ENCODE assay signal across 1 cellular context in the genomic region with DNA sequence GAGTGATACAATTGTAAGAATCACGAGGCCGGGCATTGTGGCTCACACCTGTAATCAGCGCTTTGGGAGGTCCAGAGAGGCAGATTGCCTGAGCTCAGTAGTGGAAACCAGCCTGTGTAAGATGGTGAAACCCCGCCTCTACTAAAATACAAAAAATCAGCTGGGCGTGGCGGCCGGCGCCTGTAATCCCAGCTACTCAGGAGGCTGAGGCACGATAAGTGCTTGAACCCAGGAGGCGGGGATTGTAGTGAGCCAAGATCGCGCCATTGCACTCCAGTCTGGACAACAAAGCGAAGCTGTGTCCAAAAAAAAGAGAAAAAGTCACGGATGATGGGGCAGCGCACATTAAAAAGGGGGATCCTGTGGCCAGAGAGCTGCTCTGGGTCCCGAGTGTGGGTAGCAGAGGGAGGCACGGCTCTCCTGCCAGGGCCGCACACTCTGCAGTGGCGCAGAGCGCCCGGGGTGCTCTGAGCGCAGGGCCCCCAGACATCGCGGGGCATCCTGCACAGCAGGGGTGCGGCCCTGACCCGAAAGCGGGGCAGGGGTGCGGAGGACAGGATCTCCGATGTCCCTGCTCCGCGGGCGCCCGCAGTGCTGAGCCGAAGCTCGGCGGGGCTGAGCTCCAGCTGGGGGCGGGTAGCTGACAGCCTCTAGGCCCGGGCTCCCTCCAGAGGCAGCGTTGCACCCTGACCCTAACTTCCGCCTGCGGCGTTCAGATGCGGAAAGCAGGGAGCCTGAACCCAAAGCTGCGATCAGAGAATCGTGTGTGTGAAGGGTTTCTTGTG.
TF ChIP-seq lines count a peak whose summit lies in the region.

No MANE protein-coding gene starts in this region.

TF ChIP-seq in K562, 482 proteins besides CTCF, POLR2A, EP300 and RAD21 (continued from another document and continues in another):
- TF ChIP-seq, protein P1, sequence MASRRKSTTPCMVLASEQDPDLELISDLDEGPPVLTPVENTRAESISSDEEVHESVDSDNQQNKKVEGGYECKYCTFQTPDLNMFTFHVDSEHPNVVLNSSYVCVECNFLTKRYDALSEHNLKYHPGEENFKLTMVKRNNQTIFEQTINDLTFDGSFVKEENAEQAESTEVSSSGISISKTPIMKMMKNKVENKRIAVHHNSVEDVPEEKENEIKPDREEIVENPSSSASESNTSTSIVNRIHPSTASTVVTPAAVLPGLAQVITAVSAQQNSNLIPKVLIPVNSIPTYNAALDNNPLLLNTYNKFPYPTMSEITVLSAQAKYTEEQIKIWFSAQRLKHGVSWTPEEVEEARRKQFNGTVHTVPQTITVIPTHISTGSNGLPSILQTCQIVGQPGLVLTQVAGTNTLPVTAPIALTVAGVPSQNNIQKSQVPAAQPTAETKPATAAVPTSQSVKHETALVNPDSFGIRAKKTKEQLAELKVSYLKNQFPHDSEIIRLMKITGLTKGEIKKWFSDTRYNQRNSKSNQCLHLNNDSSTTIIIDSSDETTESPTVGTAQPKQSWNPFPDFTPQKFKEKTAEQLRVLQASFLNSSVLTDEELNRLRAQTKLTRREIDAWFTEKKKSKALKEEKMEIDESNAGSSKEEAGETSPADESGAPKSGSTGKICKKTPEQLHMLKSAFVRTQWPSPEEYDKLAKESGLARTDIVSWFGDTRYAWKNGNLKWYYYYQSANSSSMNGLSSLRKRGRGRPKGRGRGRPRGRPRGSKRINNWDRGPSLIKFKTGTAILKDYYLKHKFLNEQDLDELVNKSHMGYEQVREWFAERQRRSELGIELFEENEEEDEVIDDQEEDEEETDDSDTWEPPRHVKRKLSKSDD (conservative IDR thresholded peaks at IDR 0.05; ENCODE audit: low read length), result no peak
- TF ChIP-seq SMAD1 (IDR thresholded peaks at IDR 0.05; ENCODE audit: low read depth, low read length, partially characterized antibody) (no peak), ZNF217 (CRISPR knock-in tag; IDR thresholded peaks at IDR 0.05) (no peak), NFXL1 (CRISPR knock-in tag; IDR thresholded peaks at IDR 0.05) (no peak), ZFP36 (IDR thresholded peaks at IDR 0.05; ENCODE audit: low read depth, low read length, partially characterized antibody) (no peak), ZNF232 (CRISPR knock-in tag; IDR thresholded peaks at IDR 0.05) (no peak), HSF4 (CRISPR knock-in tag; IDR thresholded peaks at IDR 0.05; ENCODE audit: borderline replicate concordance) (no peak), DPF2 (IDR thresholded peaks at IDR 0.05) (0 out of 2 replicates have a peak, but pooled peaks have one; percentile 34), ZC3H4 (CRISPR knock-in tag; IDR thresholded peaks at IDR 0.05; ENCODE audit: borderline replicate concordance) (no peak), RBM14 (IDR thresholded peaks at IDR 0.05; ENCODE audit: borderline replicate concordance, insufficient read depth, low read depth, low read length) (no peak), ARID2 (IDR thresholded peaks at IDR 0.05) (no peak), ZFX (CRISPR knock-in tag; IDR thresholded peaks at IDR 0.05) (peak; percentile 73), NFIC (IDR thresholded peaks at IDR 0.05) (no peak), COPS2 (conservative IDR thresholded peaks at IDR 0.05) (no peak), RBM34 (IDR thresholded peaks at IDR 0.05; ENCODE audit: borderline replicate concordance, insufficient read depth, low read length) (no peak), POLR3G (IDR thresholded peaks at IDR 0.05; ENCODE audit: extremely low read depth, insufficient read length, insufficient replicate concordance) (no peak), ZNF324 (CRISPR knock-in tag; IDR thresholded peaks at IDR 0.05) (no peak), ZNF384 (IDR thresholded peaks at IDR 0.05; ENCODE audit: low read depth, low read length) (0 out of 2 replicates have a peak, but pooled peaks have one; percentile 8), BRD9 (IDR thresholded peaks at IDR 0.05; ENCODE audit: low read depth, partially characterized antibody) (no peak), NR3C1 (CRISPR knock-in tag; IDR thresholded peaks at IDR 0.05) (no peak), SMC3 (conservative IDR thresholded peaks at IDR 0.05; ENCODE audit: insufficient read depth, low read depth, low read length) (0 out of 2 replicates have a peak, but pooled peaks have one; percentile 25), ATF1 (CRISPR knock-in tag; IDR thresholded peaks at IDR 0.05) (no peak), ATF1 (tag; IDR thresholded peaks at IDR 0.05) (no peak), NFE2 (IDR thresholded peaks at IDR 0.05; ENCODE audit: low read depth) (no peak), KLF16 (IDR thresholded peaks at IDR 0.05) (no peak), PCBP1 (IDR thresholded peaks at IDR 0.05; ENCODE audit: low read depth, low read length, poor library complexity, severe bottlenecking) (no peak), U2AF1 (optimal IDR thresholded peaks at IDR 0.05; ENCODE audit: low read depth, low read length) (no peak), PML (IDR thresholded peaks at IDR 0.05; ENCODE audit: low read length) (no peak), SP1 (CRISPR knock-in tag; IDR thresholded peaks at IDR 0.05) (no peak), GABPB1 (CRISPR knock-in tag; IDR thresholded peaks at IDR 0.05) (peak; percentile 68; the same call in 1 of the 2 replicates), CBFA2T3 (IDR thresholded peaks at IDR 0.05) (no peak), ZNF311 (CRISPR knock-in tag; IDR thresholded peaks at IDR 0.05) (no peak), RBFOX2 (IDR thresholded peaks at IDR 0.05; ENCODE audit: low read depth, low read length) (peak; percentile 67), ARHGAP35 (IDR thresholded peaks at IDR 0.05; ENCODE audit: partially characterized antibody) (no peak), ILK (tag; IDR thresholded peaks at IDR 0.05; ENCODE audit: borderline replicate concordance, low read depth) (no peak), DACH1 (IDR thresholded peaks at IDR 0.05; ENCODE audit: partially characterized antibody) (no peak), POLR2G (IDR thresholded peaks at IDR 0.05; ENCODE audit: low read depth, low read length) (peak; percentile 74), MTF1 (CRISPR knock-in tag; IDR thresholded peaks at IDR 0.05; ENCODE audit: borderline replicate concordance) (no peak), SMARCB1 (IDR thresholded peaks at IDR 0.05; ENCODE audit: insufficient read length, low read depth) (no peak), SMARCC2 (IDR thresholded peaks at IDR 0.05; ENCODE audit: low read depth) (no peak), EGR1 (conservative IDR thresholded peaks at IDR 0.05) (peak; percentile 39; the same call in 1 of the 2 replicates), ETV1 (tag; conservative IDR thresholded peaks at IDR 0.05; ENCODE audit: low read depth) (no peak), CTBP1 (IDR thresholded peaks at IDR 0.05; ENCODE audit: borderline replicate concordance) (peak; percentile 34; the same call in 1 of the 2 replicates), RBM25 (IDR thresholded peaks at IDR 0.05; ENCODE audit: low read depth, low read length, severe bottlenecking) (no peak), CREM (IDR thresholded peaks at IDR 0.05; ENCODE audit: low read depth) (no peak), PCBP2 (IDR thresholded peaks at IDR 0.05; ENCODE audit: low read depth, low read length, poor library complexity, severe bottlenecking) (no peak), HNRNPK (IDR thresholded peaks at IDR 0.05; ENCODE audit: low read depth, low read length, poor library complexity, severe bottlenecking) (no peak), CBX3 (IDR thresholded peaks at IDR 0.05; ENCODE audit: borderline replicate concordance in 1 of 2, low read length in 2 of 2) (no peak), CHD4 (IDR thresholded peaks at IDR 0.05; ENCODE audit: insufficient read depth, insufficient replicate concordance, low read depth, low read length, poor library complexity, severe bottlenecking) (no peak), HDAC1 (IDR thresholded peaks at IDR 0.05) (0 out of 4 replicates have a peak, but pooled peaks of 1 of the 2 experiments have one; percentile 9), XRCC4 (IDR thresholded peaks at IDR 0.05; ENCODE audit: extremely low read depth, insufficient read depth, insufficient read length) (no peak), PTTG1 (tag; IDR thresholded peaks at IDR 0.05; ENCODE audit: low read depth) (no peak)
- TF ChIP-seq, protein P2, sequence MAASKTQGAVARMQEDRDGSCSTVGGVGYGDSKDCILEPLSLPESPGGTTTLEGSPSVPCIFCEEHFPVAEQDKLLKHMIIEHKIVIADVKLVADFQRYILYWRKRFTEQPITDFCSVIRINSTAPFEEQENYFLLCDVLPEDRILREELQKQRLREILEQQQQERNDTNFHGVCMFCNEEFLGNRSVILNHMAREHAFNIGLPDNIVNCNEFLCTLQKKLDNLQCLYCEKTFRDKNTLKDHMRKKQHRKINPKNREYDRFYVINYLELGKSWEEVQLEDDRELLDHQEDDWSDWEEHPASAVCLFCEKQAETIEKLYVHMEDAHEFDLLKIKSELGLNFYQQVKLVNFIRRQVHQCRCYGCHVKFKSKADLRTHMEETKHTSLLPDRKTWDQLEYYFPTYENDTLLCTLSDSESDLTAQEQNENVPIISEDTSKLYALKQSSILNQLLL (CRISPR knock-in tag; IDR thresholded peaks at IDR 0.05; ENCODE audit: borderline replicate concordance), result no peak
- TF ChIP-seq, protein P3, sequence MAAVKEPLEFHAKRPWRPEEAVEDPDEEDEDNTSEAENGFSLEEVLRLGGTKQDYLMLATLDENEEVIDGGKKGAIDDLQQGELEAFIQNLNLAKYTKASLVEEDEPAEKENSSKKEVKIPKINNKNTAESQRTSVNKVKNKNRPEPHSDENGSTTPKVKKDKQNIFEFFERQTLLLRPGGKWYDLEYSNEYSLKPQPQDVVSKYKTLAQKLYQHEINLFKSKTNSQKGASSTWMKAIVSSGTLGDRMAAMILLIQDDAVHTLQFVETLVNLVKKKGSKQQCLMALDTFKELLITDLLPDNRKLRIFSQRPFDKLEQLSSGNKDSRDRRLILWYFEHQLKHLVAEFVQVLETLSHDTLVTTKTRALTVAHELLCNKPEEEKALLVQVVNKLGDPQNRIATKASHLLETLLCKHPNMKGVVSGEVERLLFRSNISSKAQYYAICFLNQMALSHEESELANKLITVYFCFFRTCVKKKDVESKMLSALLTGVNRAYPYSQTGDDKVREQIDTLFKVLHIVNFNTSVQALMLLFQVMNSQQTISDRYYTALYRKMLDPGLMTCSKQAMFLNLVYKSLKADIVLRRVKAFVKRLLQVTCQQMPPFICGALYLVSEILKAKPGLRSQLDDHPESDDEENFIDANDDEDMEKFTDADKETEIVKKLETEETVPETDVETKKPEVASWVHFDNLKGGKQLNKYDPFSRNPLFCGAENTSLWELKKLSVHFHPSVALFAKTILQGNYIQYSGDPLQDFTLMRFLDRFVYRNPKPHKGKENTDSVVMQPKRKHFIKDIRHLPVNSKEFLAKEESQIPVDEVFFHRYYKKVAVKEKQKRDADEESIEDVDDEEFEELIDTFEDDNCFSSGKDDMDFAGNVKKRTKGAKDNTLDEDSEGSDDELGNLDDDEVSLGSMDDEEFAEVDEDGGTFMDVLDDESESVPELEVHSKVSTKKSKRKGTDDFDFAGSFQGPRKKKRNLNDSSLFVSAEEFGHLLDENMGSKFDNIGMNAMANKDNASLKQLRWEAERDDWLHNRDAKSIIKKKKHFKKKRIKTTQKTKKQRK (IDR thresholded peaks at IDR 0.05; ENCODE audit: borderline replicate concordance, low read depth, low read length), result no peak
- TF ChIP-seq, protein P4, sequence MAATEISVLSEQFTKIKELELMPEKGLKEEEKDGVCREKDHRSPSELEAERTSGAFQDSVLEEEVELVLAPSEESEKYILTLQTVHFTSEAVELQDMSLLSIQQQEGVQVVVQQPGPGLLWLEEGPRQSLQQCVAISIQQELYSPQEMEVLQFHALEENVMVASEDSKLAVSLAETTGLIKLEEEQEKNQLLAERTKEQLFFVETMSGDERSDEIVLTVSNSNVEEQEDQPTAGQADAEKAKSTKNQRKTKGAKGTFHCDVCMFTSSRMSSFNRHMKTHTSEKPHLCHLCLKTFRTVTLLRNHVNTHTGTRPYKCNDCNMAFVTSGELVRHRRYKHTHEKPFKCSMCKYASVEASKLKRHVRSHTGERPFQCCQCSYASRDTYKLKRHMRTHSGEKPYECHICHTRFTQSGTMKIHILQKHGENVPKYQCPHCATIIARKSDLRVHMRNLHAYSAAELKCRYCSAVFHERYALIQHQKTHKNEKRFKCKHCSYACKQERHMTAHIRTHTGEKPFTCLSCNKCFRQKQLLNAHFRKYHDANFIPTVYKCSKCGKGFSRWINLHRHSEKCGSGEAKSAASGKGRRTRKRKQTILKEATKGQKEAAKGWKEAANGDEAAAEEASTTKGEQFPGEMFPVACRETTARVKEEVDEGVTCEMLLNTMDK (IDR thresholded peaks at IDR 0.05; ENCODE audit: borderline replicate concordance, insufficient read depth, low read depth, low read length, poor library complexity, severe bottlenecking), result peak; percentile 29
- TF ChIP-seq, protein P5, sequence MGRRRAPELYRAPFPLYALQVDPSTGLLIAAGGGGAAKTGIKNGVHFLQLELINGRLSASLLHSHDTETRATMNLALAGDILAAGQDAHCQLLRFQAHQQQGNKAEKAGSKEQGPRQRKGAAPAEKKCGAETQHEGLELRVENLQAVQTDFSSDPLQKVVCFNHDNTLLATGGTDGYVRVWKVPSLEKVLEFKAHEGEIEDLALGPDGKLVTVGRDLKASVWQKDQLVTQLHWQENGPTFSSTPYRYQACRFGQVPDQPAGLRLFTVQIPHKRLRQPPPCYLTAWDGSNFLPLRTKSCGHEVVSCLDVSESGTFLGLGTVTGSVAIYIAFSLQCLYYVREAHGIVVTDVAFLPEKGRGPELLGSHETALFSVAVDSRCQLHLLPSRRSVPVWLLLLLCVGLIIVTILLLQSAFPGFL (CRISPR knock-in tag; IDR thresholded peaks at IDR 0.05), result no peak
- TF ChIP-seq, protein P6, sequence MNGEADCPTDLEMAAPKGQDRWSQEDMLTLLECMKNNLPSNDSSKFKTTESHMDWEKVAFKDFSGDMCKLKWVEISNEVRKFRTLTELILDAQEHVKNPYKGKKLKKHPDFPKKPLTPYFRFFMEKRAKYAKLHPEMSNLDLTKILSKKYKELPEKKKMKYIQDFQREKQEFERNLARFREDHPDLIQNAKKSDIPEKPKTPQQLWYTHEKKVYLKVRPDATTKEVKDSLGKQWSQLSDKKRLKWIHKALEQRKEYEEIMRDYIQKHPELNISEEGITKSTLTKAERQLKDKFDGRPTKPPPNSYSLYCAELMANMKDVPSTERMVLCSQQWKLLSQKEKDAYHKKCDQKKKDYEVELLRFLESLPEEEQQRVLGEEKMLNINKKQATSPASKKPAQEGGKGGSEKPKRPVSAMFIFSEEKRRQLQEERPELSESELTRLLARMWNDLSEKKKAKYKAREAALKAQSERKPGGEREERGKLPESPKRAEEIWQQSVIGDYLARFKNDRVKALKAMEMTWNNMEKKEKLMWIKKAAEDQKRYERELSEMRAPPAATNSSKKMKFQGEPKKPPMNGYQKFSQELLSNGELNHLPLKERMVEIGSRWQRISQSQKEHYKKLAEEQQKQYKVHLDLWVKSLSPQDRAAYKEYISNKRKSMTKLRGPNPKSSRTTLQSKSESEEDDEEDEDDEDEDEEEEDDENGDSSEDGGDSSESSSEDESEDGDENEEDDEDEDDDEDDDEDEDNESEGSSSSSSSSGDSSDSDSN (IDR thresholded peaks at IDR 0.05; ENCODE audit: borderline replicate concordance in 1 of 2, low read depth in 2 of 2, low read length in 2 of 2), result peak in 1 of 2 experiments; percentile 94; a peak in 2 of 4 replicates
- TF ChIP-seq, protein P7, sequence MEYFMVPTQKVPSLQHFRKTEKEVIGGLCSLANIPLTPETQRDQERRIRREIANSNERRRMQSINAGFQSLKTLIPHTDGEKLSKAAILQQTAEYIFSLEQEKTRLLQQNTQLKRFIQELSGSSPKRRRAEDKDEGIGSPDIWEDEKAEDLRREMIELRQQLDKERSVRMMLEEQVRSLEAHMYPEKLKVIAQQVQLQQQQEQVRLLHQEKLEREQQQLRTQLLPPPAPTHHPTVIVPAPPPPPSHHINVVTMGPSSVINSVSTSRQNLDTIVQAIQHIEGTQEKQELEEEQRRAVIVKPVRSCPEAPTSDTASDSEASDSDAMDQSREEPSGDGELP (CRISPR knock-in tag; IDR thresholded peaks at IDR 0.05; ENCODE audit: borderline replicate concordance), result peak; percentile 91
